Comparison of ENCODE assay signal across 11 cellular contexts in the genomic region with DNA sequence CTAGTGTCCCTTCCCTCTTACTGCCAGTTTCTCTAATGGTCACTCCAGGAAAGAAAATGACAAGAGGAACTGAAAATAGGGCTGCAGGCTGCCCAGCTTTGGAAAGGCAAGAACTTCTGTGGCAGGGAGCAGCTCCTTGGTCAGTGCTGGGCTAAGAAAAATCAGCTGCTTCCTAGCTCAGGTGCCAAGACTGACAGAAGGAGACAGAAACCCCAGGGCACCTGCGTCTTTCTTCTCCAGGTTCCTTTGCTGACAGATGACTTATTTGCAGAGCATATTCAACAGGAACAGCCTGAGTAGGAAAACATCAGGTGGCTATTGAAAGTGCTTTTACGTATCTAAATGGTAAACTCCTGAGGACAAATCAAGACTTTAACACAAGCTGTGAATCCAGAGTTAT. TPM values are rescaled to one million over a fixed set of nuclear protein-coding genes. Genes with fewer than 3 reads are reported as not detected.
DNase-seq lines count a peak whose midpoint lies in the region; ATAC-seq and TF ChIP-seq lines count a peak whose summit lies in the region.
"Had no signal": no experiment of that assay in that cellular context is flagged by ENCODE, and none has a peak within 500 bp of the region (broad histone marks: within the 10 kb centered on the region; RNA-seq: fewer than 3 reads in every experiment).

No MANE protein-coding gene starts in this region.

- peak overlapping the region; percentile 76 for H3K27ac Mint-ChIP-seq in activated naive CD8-positive, alpha-beta T cell treated with anti-CD3 and anti-CD28 coated beads, Interleukin-2, amount 50 U/mL, for 24 hours

- H3K4me1 ChIP-seq in heart left ventricle (peaks cover 0 to 94% (median 52%) of the 10 kb centered on the region in 12 donors), mesodermal cell (ENCODE audit: control insufficient read depth, insufficient read depth, low read length, poor library complexity, severe bottlenecking) (peaks cover 44% of the 10 kb centered on the region), upper lobe of right lung (peaks cover 75% of the 10 kb centered on the region)

- H3K4me1 Mint-ChIP-seq in activated naive CD8-positive, alpha-beta T cell treated with anti-CD3 and anti-CD28 coated beads, Interleukin-2, amount 50 U/mL, for 24 hours = peaks cover 93% of the 10 kb centered on the region

- H3K9me3 ChIP-seq in heart left ventricle (no peaks in the 10 kb centered on the region), mesodermal cell (ENCODE audit: control insufficient read depth, low read length) (no peaks in the 10 kb centered on the region), upper lobe of right lung (no peaks in the 10 kb centered on the region)
- H3K9me3 ChIP-seq: neutrophil had no signal

- no peak for TF ChIP-seq POLR2A in heart left ventricle (IDR thresholded peaks at IDR 0.05)

- no peaks in the 10 kb centered on the region for H3K36me3 ChIP-seq in heart left ventricle
- peaks cover 26% of the 10 kb centered on the region for H3K36me3 ChIP-seq in mesodermal cell (ENCODE audit: control insufficient read depth, insufficient read depth, low read length)
- H3K36me3 ChIP-seq in upper lobe of right lung = no peaks in the 10 kb centered on the region
- H3K36me3 ChIP-seq: neutrophil had no signal

- DNase-seq in left ventricle myocardium superior (no peak), heart left ventricle (no peak), upper lobe of right lung (no peak), cerebellum (ENCODE audit: low spot score) (no peak)
- DNase-seq in activated naive CD8-positive, alpha-beta T cell treated with anti-CD3 and anti-CD28 coated beads, Interleukin-2, amount 50 U/mL, for 24 hours = no peak
- no peak for DNase-seq in central memory CD4-positive, alpha-beta T cell
- DNase-seq: activated CD4-positive, alpha-beta T cell treated with anti-CD3 and anti-CD28 coated beads, Interleukin-2, amount 50 U/mL, for 4 hours; NCI-H1930 had no signal

- H3K27me3 ChIP-seq in heart left ventricle (no peaks in the 10 kb centered on the region), upper lobe of right lung (no peaks in the 10 kb centered on the region)
- H3K27me3 ChIP-seq: neutrophil had no signal

- TF ChIP-seq CTCF in heart left ventricle (IDR thresholded peaks at IDR 0.05) = no peak
- no peak for TF ChIP-seq CTCF in upper lobe of right lung (IDR thresholded peaks at IDR 0.05)

- H3K36me3 Mint-ChIP-seq in activated naive CD8-positive, alpha-beta T cell treated with anti-CD3 and anti-CD28 coated beads, Interleukin-2, amount 50 U/mL, for 24 hours (ENCODE audit: low read depth) = peaks cover 20% of the 10 kb centered on the region

- H3K4me3 ChIP-seq in heart left ventricle = no peak overlapping the region
- no peak overlapping the region for H3K4me3 ChIP-seq in mesodermal cell (ENCODE audit: extremely low read depth, insufficient read depth, low read length, poor library complexity, severe bottlenecking)
- no peak overlapping the region for H3K4me3 ChIP-seq in upper lobe of right lung

- no peaks in the 10 kb centered on the region for H3K27me3 Mint-ChIP-seq in activated naive CD8-positive, alpha-beta T cell treated with anti-CD3 and anti-CD28 coated beads, Interleukin-2, amount 50 U/mL, for 24 hours

- no peak overlapping the region for H3K4me3 Mint-ChIP-seq in activated naive CD8-positive, alpha-beta T cell treated with anti-CD3 and anti-CD28 coated beads, Interleukin-2, amount 50 U/mL, for 24 hours

- peak; percentile 25 for ATAC-seq in left ventricle myocardium superior
- ATAC-seq in heart left ventricle = no peak
- no peak for ATAC-seq in activated naive CD8-positive, alpha-beta T cell treated with anti-CD3 and anti-CD28 coated beads, Interleukin-2, amount 50 U/mL, for 24 hours
- peak; percentile 48 for ATAC-seq in upper lobe of right lung
- ATAC-seq in GM18858 (IDR thresholded peaks at IDR 0.05; ENCODE audit: unreplicated experiment) = no peak

- no peaks in the 10 kb centered on the region for H3K9me3 Mint-ChIP-seq in activated naive CD8-positive, alpha-beta T cell treated with anti-CD3 and anti-CD28 coated beads, Interleukin-2, amount 50 U/mL, for 24 hours

- H3K27ac ChIP-seq in heart left ventricle (peak overlapping the region in 1 of 12 donors; percentile 28), mesodermal cell (ENCODE audit: low read depth, low read length, severe bottlenecking) (peak overlapping the region; percentile 41), upper lobe of right lung (peak overlapping the region; percentile 45)
- H3K27ac ChIP-seq: neutrophil had no signal

- intact Hi-C loops in left ventricle myocardium superior (cut with micrococcal nuclease) = no loop called here
- intact Hi-C loops in heart left ventricle (cut with DNase I) = no loop called here
- intact Hi-C loops in upper lobe of right lung (cut with DNase I) = no loop called here

- 50 to 67% (median 59%) methylated on average over 2 of the region's 2 CpGs for WGBS in heart left ventricle, 4 donors
- 83 to 87% methylated on average over 1 to 2 of the region's 2 CpGs for WGBS in mesodermal cell (ENCODE audit: insufficient coverage in 2 of 2), 2 experiments

RNA-seq across cellular contexts. Expression of a gene that starts 25.4 kb away (rescaled TPM):
- total RNA-seq in left ventricle myocardium superior = 4.1 TPM
- 10 to 100 TPM in 3 of 9 donors, 1 to 10 TPM in 6; 2.1 to 10.8 (median 6.1) TPM for total RNA-seq in heart left ventricle
- 1 to 10 TPM; 1.3 to 1.8 TPM for polyA plus RNA-seq in heart left ventricle
- polyA plus RNA-seq in mesodermal cell (2013, experiment 1 of 2) = 28.1 TPM
- 22.3 TPM for polyA plus RNA-seq in mesodermal cell (2013, experiment 2 of 2)
- total RNA-seq in upper lobe of right lung = 27.5 TPM
- 17.3 TPM for total RNA-seq in cerebellum

Comparison
In these comparisons a context has a peak if more than half of its experiments do, and no peak if none do; other contexts are left out.
1. ATAC-seq: peak in left ventricle myocardium superior (single experiment) and upper lobe of right lung (single experiment); none in heart left ventricle (0 of 4), activated naive CD8-positive, alpha-beta T cell treated with anti-CD3 and anti-CD28 coated beads, Interleukin-2, amount 50 U/mL, for 24 hours (single experiment) and GM18858 (single experiment).